ENCODE assay signal across 15 cellular contexts in genomic region chr11:97893612-97894011, GRCh38.
DNase-seq lines count a peak whose midpoint lies in the region; ATAC-seq lines count a peak whose summit lies in the region.
"Had no signal": no experiment of that assay in that cellular context is flagged by ENCODE, and none has a peak within 500 bp of the region (broad histone marks: within the 10 kb centered on the region; RNA-seq: fewer than 3 reads in every experiment).

No MANE protein-coding gene starts in this region.

- DNase-seq in NCI-H82 (lab: John Stamatoyannopoulos, UW) (peak; percentile 0), NCI-H82 treated with DMSO at 0.1 percent for 48 hours (lab: John Stamatoyannopoulos, UW; ENCODE audit: unreplicated experiment) (no peak), NCI-H2171 (lab: John Stamatoyannopoulos, UW) (peak; percentile 77), SHP77 treated with DMSO at 0.1 percent for 48 hours (lab: John Stamatoyannopoulos, UW) (peak; percentile 47), foreskin melanocyte (no peak)
- DNase-seq: Calu3; CD4-positive, CD25-positive, alpha-beta regulatory T cell; NCI-H1436; NCI-H2107; NCI-H526 treated with DMSO at 0.1 percent for 48 hours; Peyer's patch; SIG-M5; SW 1271 had no signal

- ATAC-seq in HG02884 (IDR thresholded peaks at IDR 0.05; ENCODE audit: unreplicated experiment): no peak
- no peak for ATAC-seq in GM21619 (IDR thresholded peaks at IDR 0.05; ENCODE audit: unreplicated experiment)

Comparison
In these comparisons a context has a peak if more than half of its experiments do, and no peak if none do; other contexts are left out.
1. DNase-seq: peak in NCI-H82 (single experiment), NCI-H2171 (single experiment) and SHP77 treated with DMSO at 0.1 percent for 48 hours (single experiment); none in NCI-H82 treated with DMSO at 0.1 percent for 48 hours (single experiment) and foreskin melanocyte (single experiment).